ENCODE assay signal across 8 cellular contexts in the genomic region with DNA sequence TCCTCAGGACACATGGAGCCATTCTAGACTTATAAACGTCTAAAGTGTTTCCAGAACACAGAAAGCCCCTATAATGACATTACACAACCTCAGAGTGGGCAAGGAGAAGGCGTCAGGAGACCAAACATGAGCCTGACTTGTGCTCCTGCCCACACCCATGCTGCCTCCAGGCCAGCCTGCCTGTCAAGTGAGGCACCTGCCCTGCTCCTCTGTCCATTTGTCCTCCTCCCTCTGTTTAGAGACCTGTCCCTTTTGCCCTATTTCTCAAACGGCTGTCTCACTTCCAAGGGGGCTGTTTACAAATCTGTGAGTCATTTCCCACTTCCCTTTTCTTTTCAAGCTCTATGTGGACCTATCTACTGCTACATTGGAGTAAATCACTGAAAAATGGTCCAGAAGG. TPM values are rescaled to one million over a fixed set of nuclear protein-coding genes. Genes with fewer than 3 reads are reported as not detected.
DNase-seq lines count a peak whose midpoint lies in the region; ATAC-seq and TF ChIP-seq lines count a peak whose summit lies in the region.

No MANE protein-coding gene starts in this region.

- peaks cover 67% of the 10 kb centered on the region for H3K4me1 ChIP-seq in A673 (ENCODE audit: insufficient read depth, low read length, poor library complexity, severe bottlenecking)
- peaks cover 96% of the 10 kb centered on the region for H3K4me1 ChIP-seq in Karpas-422 (ENCODE audit: low read length)

- CTCF ChIA-PET in A673 (lab: Charles Lee) = no interaction called here

- H3K27me3 ChIP-seq in A673 (replicated peaks; ENCODE audit: insufficient read depth, low read depth, low read length, poor library complexity) (no peaks in the 10 kb centered on the region), Karpas-422 (ENCODE audit: low read length) (no peaks in the 10 kb centered on the region)

- peak overlapping the region; percentile 74 for H3K4me2 ChIP-seq in Karpas-422 (ENCODE audit: low read depth, low read length, poor library complexity, severe bottlenecking)

- H3K9me2 ChIP-seq in Karpas-422 (replicated peaks; ENCODE audit: insufficient read depth, low read length) = no peaks in the 10 kb centered on the region

- no peak for DNase-seq in A673 (ENCODE audit: low spot score)
- peak; percentile 69 for DNase-seq in Karpas-422
- peak; percentile 34 for DNase-seq in fibroblast of gingiva (ENCODE audit: low read depth)
- no peak for DNase-seq in omental fat pad (ENCODE audit: low spot score)
- no peak for DNase-seq in DMS 273 (lab: John Stamatoyannopoulos, UW; ENCODE audit: unreplicated experiment)
- DNase-seq in inferior parietal cortex (ENCODE audit: extremely low spot score) = no peak
- DNase-seq in iPS-NIHi11 (ENCODE audit: low spot score) = no peak

- no peak overlapping the region for H3K4me3 ChIP-seq in A673 (ENCODE audit: low read depth, low read length, poor library complexity, severe bottlenecking)
- peak overlapping the region; percentile 58 for H3K4me3 ChIP-seq in Karpas-422 (ENCODE audit: low read length)

- ATAC-seq in GM19463 (IDR thresholded peaks at IDR 0.05; ENCODE audit: unreplicated experiment) = peak; percentile 77
- no peak for ATAC-seq in omental fat pad (ENCODE audit: low FRiP score)

- intact Hi-C loops in A673 (cut with micrococcal nuclease; ENCODE audit: unreplicated experiment) = no loop called here

- no peak overlapping the region for H2AFZ ChIP-seq in Karpas-422 (ENCODE audit: low read length)

- H3K79me2 ChIP-seq in Karpas-422 (ENCODE audit: low read length) = peaks cover 96% of the 10 kb centered on the region

- peaks cover 18% of the 10 kb centered on the region for H3K36me3 ChIP-seq in A673 (ENCODE audit: insufficient read depth, low read length, poor library complexity, severe bottlenecking)
- H3K36me3 ChIP-seq in Karpas-422 (ENCODE audit: insufficient read depth, low read length) = peaks cover 9% of the 10 kb centered on the region; the same call in 1 of the 2 replicates

- no TSS peak for BruUV-seq in A673 (replicated peaks; lab: Mats Ljungman, UMichigan)

- POLR2A ChIA-PET in A673 (lab: Charles Lee; ENCODE audit: low non-redundant PET) = no interaction called here

- H3K27ac ChIP-seq in A673 (ENCODE audit: low read depth, low read length, poor library complexity, severe bottlenecking) (peak overlapping the region; percentile 60), Karpas-422 (ENCODE audit: low read length) (peak overlapping the region; percentile 94)

- no peaks in the 10 kb centered on the region for H3K9me3 ChIP-seq in A673 (ENCODE audit: low read depth, low read length, poor library complexity, severe bottlenecking)
- no peaks in the 10 kb centered on the region for H3K9me3 ChIP-seq in Karpas-422 (ENCODE audit: low read length)

- no peaks in the 10 kb centered on the region for H4K20me1 ChIP-seq in Karpas-422 (ENCODE audit: insufficient read depth, low read depth, low read length)

- peak overlapping the region; percentile 45 for H3K9ac ChIP-seq in Karpas-422 (ENCODE audit: low read length)

- TF ChIP-seq CTCF in A673 (conservative IDR thresholded peaks at IDR 0.05; ENCODE audit: low read depth, low read length) = no peak
- TF ChIP-seq CTCF in omental fat pad (IDR thresholded peaks at IDR 0.05) = no peak

RNA-seq across cellular contexts. Expression of a gene that starts 21.0 kb away (rescaled TPM):
- 94.7 and 95.2 TPM in 2 replicates for total RNA-seq in A673 (2021)
- total RNA-seq in Karpas-422 (2014; rRNA removed; shearing (Covaris generic); ENCODE audit: low replicate concordance) = 70.9 and 93.4 TPM in 2 replicates
- total RNA-seq in omental fat pad = 10 to 100 TPM; 72.0 to 99.8 (median 80.1) TPM

RNA-seq across cellular contexts. Expression of a gene that starts 21.1 kb away (rescaled TPM):
- total RNA-seq in A673 (2021) (47.4 and 57.3 TPM in 2 replicates), omental fat pad (10 to 100 TPM; 31.7 to 47.7 (median 39.0) TPM)
- total RNA-seq in Karpas-422 (2014; rRNA removed; shearing (Covaris generic); ENCODE audit: low replicate concordance) = 67.1 and 78.6 TPM in 2 replicates

Comparison
In these comparisons a context has a peak if more than half of its experiments do, and no peak if none do; other contexts are left out.
1. DNase-seq: peak in Karpas-422 (single experiment) and fibroblast of gingiva (single experiment); none in A673 (single experiment), omental fat pad (single experiment), DMS 273 (single experiment), inferior parietal cortex (single experiment) and iPS-NIHi11 (single experiment).